In the genomic region with DNA sequence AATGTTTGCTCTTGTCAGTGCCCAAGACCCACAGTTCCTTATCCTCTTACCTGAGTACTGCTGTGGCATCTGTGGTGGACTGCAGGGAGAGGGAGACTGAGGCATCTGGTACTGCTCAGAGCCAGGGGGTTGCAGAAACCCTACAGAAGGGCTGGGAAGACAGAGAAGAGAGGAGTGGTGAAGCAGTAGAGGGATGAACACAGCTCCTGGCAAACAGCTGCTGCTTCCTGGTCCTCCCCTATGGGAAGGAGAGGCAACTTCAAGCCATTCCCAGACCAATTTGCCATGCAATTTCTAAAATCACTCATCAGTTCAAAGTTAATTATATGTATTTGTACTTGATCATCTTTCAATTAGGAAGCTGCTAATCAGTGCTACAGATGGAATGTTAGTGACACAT, we compare ENCODE assay signal across 24 cellular contexts. TPM values are rescaled to one million over a fixed set of nuclear protein-coding genes. Genes with fewer than 3 reads are reported as not detected.
DNase-seq lines count a peak whose midpoint lies in the region; ATAC-seq and TF ChIP-seq lines count a peak whose summit lies in the region.
"Had no signal": no experiment of that assay in that cellular context is flagged by ENCODE, and none has a peak within 500 bp of the region (broad histone marks: within the 10 kb centered on the region; RNA-seq: fewer than 3 reads in every experiment).

No MANE protein-coding gene starts in this region.

- H2BK120ac ChIP-seq in mesenchymal stem cell (ENCODE audit: low read depth, low read length), result no peak overlapping the region

- H3K36me3 ChIP-seq in aorta (ENCODE audit: control insufficient read depth in 1 of 2, insufficient read depth in 2 of 2, low read length in 1 of 2) (peaks cover 3 to 6% of the 10 kb centered on the region in 2 donors), mesenchymal stem cell (ENCODE audit: control insufficient read depth in 1 of 2, insufficient read depth in 2 of 2, low read depth in 1 of 2, low read length in 2 of 2) (peaks cover 30 to 71% of the 10 kb centered on the region in 2 experiments)

- H3K79me1 ChIP-seq in mesenchymal stem cell (replicated peaks; ENCODE audit: low read length, poor library complexity, severe bottlenecking), result no peaks in the 10 kb centered on the region

- H3K27me3 ChIP-seq in aorta (ENCODE audit: control insufficient read depth in 1 of 2, insufficient read depth in 2 of 2, low read length in 1 of 2) (no peaks in the 10 kb centered on the region), mesenchymal stem cell (ENCODE audit: control insufficient read depth in 1 of 2, insufficient read depth in 1 of 2, low read length in 2 of 2) (no peaks in the 10 kb centered on the region)

- H3K27ac Mint-ChIP-seq in activated CD4-positive, alpha-beta T cell treated with anti-CD3 and anti-CD28 coated beads, Interleukin-2, amount 10 ng/mL, durations not matched to agents 24 days and 14 days, result peak overlapping the region; percentile 63
- peak overlapping the region; percentile 32 for H3K27ac Mint-ChIP-seq in activated T-helper 1 cell treated with anti-CD3 and anti-CD28 coated beads, Interleukin-12 subunit alpha, Interleukin-12 subunit beta, Interleukin-2, Interleukin-4 antibody, amounts not matched to agents 30 ng/mL and 10 ng/mL and 1 ng/mL, durations not matched to agents 14 hours and 24 hours and 36 hours
- peak overlapping the region in 3 of 5 experiments; percentile 74 to 89 (median 75) for H3K27ac Mint-ChIP-seq in brain
- H3K27ac Mint-ChIP-seq in stimulated activated memory B cell treated with anti-CD40 and anti-IgM and Interleukin-4, amounts not matched to agents 10 μg/mL and 1 μg/mL and 100 μg/mL, for 72 hours, result peak overlapping the region; percentile 41

- H3K27ac ChIP-seq in aorta (ENCODE audit: low read depth in 1 of 2, low read length in 2 of 2) (no peak overlapping the region), mesenchymal stem cell (ENCODE audit: low read length, poor library complexity, severe bottlenecking) (no peak overlapping the region)
- H3K27ac ChIP-seq: C4-2B, RWPE1 had no signal

- H2BK15ac ChIP-seq in mesenchymal stem cell (ENCODE audit: low read depth, poor library complexity, severe bottlenecking), result no peak overlapping the region

- H3K18ac ChIP-seq in mesenchymal stem cell (ENCODE audit: low read depth in 1 of 2, low read length in 2 of 2), result no peak overlapping the region

- no peak for TF ChIP-seq CTCF in brain (conservative IDR thresholded peaks at IDR 0.05)

- no peaks in the 10 kb centered on the region for H3K27me3 Mint-ChIP-seq in activated CD4-positive, alpha-beta T cell treated with anti-CD3 and anti-CD28 coated beads, Interleukin-2, amount 10 ng/mL, durations not matched to agents 24 days and 14 days
- no peaks in the 10 kb centered on the region for H3K27me3 Mint-ChIP-seq in activated T-helper 1 cell treated with anti-CD3 and anti-CD28 coated beads, Interleukin-12 subunit alpha, Interleukin-12 subunit beta, Interleukin-2, Interleukin-4 antibody, amounts not matched to agents 30 ng/mL and 10 ng/mL and 1 ng/mL, durations not matched to agents 14 hours and 24 hours and 36 hours (ENCODE audit: insufficient read depth)
- H3K27me3 Mint-ChIP-seq in brain, result no peaks in the 10 kb centered on the region
- no peaks in the 10 kb centered on the region for H3K27me3 Mint-ChIP-seq in stimulated activated memory B cell treated with anti-CD40 and anti-IgM and Interleukin-4, amounts not matched to agents 10 μg/mL and 1 μg/mL and 100 μg/mL, for 72 hours

- H3K4me1 ChIP-seq in aorta (ENCODE audit: control insufficient read depth in 1 of 2, insufficient read depth in 2 of 2, low read length in 2 of 2), result no peaks in the 10 kb centered on the region
- no peaks in the 10 kb centered on the region for H3K4me1 ChIP-seq in mesenchymal stem cell (ENCODE audit: control insufficient read depth, insufficient read depth, low read depth, low read length)

- H2AK5ac ChIP-seq in mesenchymal stem cell (ENCODE audit: low read length, severe bottlenecking), result no peak overlapping the region

- H3K23ac ChIP-seq in mesenchymal stem cell (ENCODE audit: low read length in 2 of 2), result no peak overlapping the region

- peaks cover 49% of the 10 kb centered on the region for H3K36me3 Mint-ChIP-seq in activated CD4-positive, alpha-beta T cell treated with anti-CD3 and anti-CD28 coated beads, Interleukin-2, amount 10 ng/mL, durations not matched to agents 24 days and 14 days (ENCODE audit: low read depth)
- H3K36me3 Mint-ChIP-seq in activated T-helper 1 cell treated with anti-CD3 and anti-CD28 coated beads, Interleukin-12 subunit alpha, Interleukin-12 subunit beta, Interleukin-2, Interleukin-4 antibody, amounts not matched to agents 30 ng/mL and 10 ng/mL and 1 ng/mL, durations not matched to agents 14 hours and 24 hours and 36 hours (ENCODE audit: low read depth), result peaks cover 25% of the 10 kb centered on the region
- peaks cover 50% of the 10 kb centered on the region for H3K36me3 Mint-ChIP-seq in brain
- H3K36me3 Mint-ChIP-seq in stimulated activated memory B cell treated with anti-CD40 and anti-IgM and Interleukin-4, amounts not matched to agents 10 μg/mL and 1 μg/mL and 100 μg/mL, for 72 hours, result peaks cover 51% of the 10 kb centered on the region

- no peak overlapping the region for H2AFZ ChIP-seq in mesenchymal stem cell (ENCODE audit: low read depth, low read length)

- no peak overlapping the region for H3K14ac ChIP-seq in mesenchymal stem cell (ENCODE audit: low read length in 2 of 2)

- H3K4me2 ChIP-seq in mesenchymal stem cell (ENCODE audit: low read length, poor library complexity, severe bottlenecking), result no peak overlapping the region

- no peak overlapping the region for H4K91ac ChIP-seq in mesenchymal stem cell (ENCODE audit: low read length)

- H3K9me3 Mint-ChIP-seq in activated CD4-positive, alpha-beta T cell treated with anti-CD3 and anti-CD28 coated beads, Interleukin-2, amount 10 ng/mL, durations not matched to agents 24 days and 14 days, result no peaks in the 10 kb centered on the region
- no peaks in the 10 kb centered on the region for H3K9me3 Mint-ChIP-seq in activated T-helper 1 cell treated with anti-CD3 and anti-CD28 coated beads, Interleukin-12 subunit alpha, Interleukin-12 subunit beta, Interleukin-2, Interleukin-4 antibody, amounts not matched to agents 30 ng/mL and 10 ng/mL and 1 ng/mL, durations not matched to agents 14 hours and 24 hours and 36 hours
- no peaks in the 10 kb centered on the region for H3K9me3 Mint-ChIP-seq in brain
- H3K9me3 Mint-ChIP-seq in stimulated activated memory B cell treated with anti-CD40 and anti-IgM and Interleukin-4, amounts not matched to agents 10 μg/mL and 1 μg/mL and 100 μg/mL, for 72 hours, result no peaks in the 10 kb centered on the region

- intact Hi-C loops in activated CD4-positive, alpha-beta T cell treated with anti-CD3 and anti-CD28 coated beads, Interleukin-2, amount 10 ng/mL, durations not matched to agents 24 days and 14 days (cut with micrococcal nuclease), result no loop called here
- intact Hi-C loops in activated T-helper 1 cell treated with anti-CD3 and anti-CD28 coated beads, Interleukin-12 subunit alpha, Interleukin-12 subunit beta, Interleukin-2, Interleukin-4 antibody, amounts not matched to agents 30 ng/mL and 10 ng/mL and 1 ng/mL, durations not matched to agents 14 hours and 24 hours and 36 hours (cut with micrococcal nuclease), result no loop called here
- intact Hi-C loops in aorta (cut with DNase I), result loop anchor here in 1 of 2 donors (5.0 kb wide), 1 partner anchor 186 kb away; no protein-coding TSS in a partner anchor

- no peaks in the 10 kb centered on the region for H3K9me3 ChIP-seq in aorta (ENCODE audit: control insufficient read depth, low read length)
- no peaks in the 10 kb centered on the region for H3K9me3 ChIP-seq in mesenchymal stem cell (ENCODE audit: control insufficient read depth, low read length)

- H3K4me3 ChIP-seq in aorta (ENCODE audit: low read length in 2 of 2), result no peak overlapping the region
- H3K4me3 ChIP-seq in mesenchymal stem cell (ENCODE audit: insufficient read depth in 1 of 2, low read depth in 1 of 2, low read length in 2 of 2), result no peak overlapping the region

- H3K9ac ChIP-seq in mesenchymal stem cell (ENCODE audit: low read length), result no peak overlapping the region

- H3K4ac ChIP-seq in mesenchymal stem cell (ENCODE audit: low read depth in 1 of 2, low read length in 2 of 2), result no peak overlapping the region

- H2BK5ac ChIP-seq in mesenchymal stem cell (ENCODE audit: low read depth, low read length, poor library complexity, severe bottlenecking), result no peak overlapping the region

- no peak overlapping the region for H2BK12ac ChIP-seq in mesenchymal stem cell (ENCODE audit: low read length in 2 of 2)

- no peak overlapping the region for H4K8ac ChIP-seq in mesenchymal stem cell (ENCODE audit: low read length)

- no peak for ATAC-seq in stimulated activated memory B cell treated with anti-CD40 and anti-IgM and Interleukin-4, amounts not matched to agents 10 μg/mL and 1 μg/mL and 100 μg/mL, for 72 hours
- no peak for ATAC-seq in aorta (ENCODE audit: low FRiP score)

- H3K4me1 Mint-ChIP-seq in activated CD4-positive, alpha-beta T cell treated with anti-CD3 and anti-CD28 coated beads, Interleukin-2, amount 10 ng/mL, durations not matched to agents 24 days and 14 days, result peaks cover 14% of the 10 kb centered on the region
- H3K4me1 Mint-ChIP-seq in activated T-helper 1 cell treated with anti-CD3 and anti-CD28 coated beads, Interleukin-12 subunit alpha, Interleukin-12 subunit beta, Interleukin-2, Interleukin-4 antibody, amounts not matched to agents 30 ng/mL and 10 ng/mL and 1 ng/mL, durations not matched to agents 14 hours and 24 hours and 36 hours (ENCODE audit: low read depth), result peaks cover 12% of the 10 kb centered on the region
- peaks cover 31% of the 10 kb centered on the region for H3K4me1 Mint-ChIP-seq in brain
- peaks cover 7% of the 10 kb centered on the region for H3K4me1 Mint-ChIP-seq in stimulated activated memory B cell treated with anti-CD40 and anti-IgM and Interleukin-4, amounts not matched to agents 10 μg/mL and 1 μg/mL and 100 μg/mL, for 72 hours

- no peak for DNase-seq in activated CD4-positive, alpha-beta T cell treated with anti-CD3 and anti-CD28 coated beads, Interleukin-2, amount 10 ng/mL, durations not matched to agents 24 days and 14 days
- DNase-seq in activated CD4-positive, alpha-beta T cell treated with anti-CD3 and anti-CD28 coated beads, Interleukin-2, amount 50 U/mL, for 1 hour, result no peak
- DNase-seq in activated T-helper 1 cell treated with anti-CD3 and anti-CD28 coated beads, Interleukin-12 subunit alpha, Interleukin-12 subunit beta, Interleukin-2, Interleukin-4 antibody, amounts not matched to agents 30 ng/mL and 10 ng/mL and 1 ng/mL, durations not matched to agents 14 hours and 24 hours and 36 hours (ENCODE audit: low spot score), result no peak
- DNase-seq in aorta, result no peak
- DNase-seq in NCI-H446 treated with DMSO at 0.1 percent for 48 hours (lab: John Stamatoyannopoulos, UW), result no peak
- DNase-seq in mesenchymal stem cell, result no peak
- DNase-seq: EL; GF-D8; GOT3; HCEC 1CT; KBM-7; MM.1S; NCI-H1092; NCI-H1436 treated with DMSO at 0.1 percent for 48 hours; NCI-H1930; NCI-H226; NCI-H524; NCI-H774; NK-92 treated with Interleukin-12 subunit alpha and Interleukin-12 subunit beta, amount 100 ng/mL, for 24 hours; SHP77 treated with DMSO at 0.1 percent for 48 hours had no signal

- H3K4me3 Mint-ChIP-seq in activated CD4-positive, alpha-beta T cell treated with anti-CD3 and anti-CD28 coated beads, Interleukin-2, amount 10 ng/mL, durations not matched to agents 24 days and 14 days, result no peak overlapping the region
- no peak overlapping the region for H3K4me3 Mint-ChIP-seq in activated T-helper 1 cell treated with anti-CD3 and anti-CD28 coated beads, Interleukin-12 subunit alpha, Interleukin-12 subunit beta, Interleukin-2, Interleukin-4 antibody, amounts not matched to agents 30 ng/mL and 10 ng/mL and 1 ng/mL, durations not matched to agents 14 hours and 24 hours and 36 hours
- H3K4me3 Mint-ChIP-seq in brain, result no peak overlapping the region
- no peak overlapping the region for H3K4me3 Mint-ChIP-seq in stimulated activated memory B cell treated with anti-CD40 and anti-IgM and Interleukin-4, amounts not matched to agents 10 μg/mL and 1 μg/mL and 100 μg/mL, for 72 hours

RNA-seq across cellular contexts. Expression of a gene that starts 15.7 kb away (rescaled TPM):
- 4.9 and 5.5 TPM in 2 replicates for total RNA-seq in activated CD4-positive, alpha-beta T cell treated with anti-CD3 and anti-CD28 coated beads, Interleukin-2, amount 10 ng/mL, durations not matched to agents 24 days and 14 days
- total RNA-seq in activated T-helper 1 cell treated with anti-CD3 and anti-CD28 coated beads, Interleukin-12 subunit alpha, Interleukin-12 subunit beta, Interleukin-2, Interleukin-4 antibody, amounts not matched to agents 30 ng/mL and 10 ng/mL and 1 ng/mL, durations not matched to agents 14 hours and 24 hours and 36 hours, result 3.1 and 4.2 TPM in 2 replicates
- polyA plus RNA-seq in brain (ENCODE audit: insufficient read depth, low read depth, low replicate concordance) (1.9 TPM), aorta (1 to 10 TPM in 1 of 2 donors, under 1 TPM in 1; 0.82 to 5.0 TPM)
- total RNA-seq in aorta, result 1 to 10 TPM; 3.2 to 5.8 TPM
- polyA plus RNA-seq in mesenchymal stem cell (2013, experiment 1 of 2), result 0.61 TPM
- polyA plus RNA-seq in mesenchymal stem cell (2013, experiment 2 of 2), result 0.21 TPM

RNA-seq across cellular contexts. Expression of a gene that starts 37.2 kb away (rescaled TPM):
- total RNA-seq in activated CD4-positive, alpha-beta T cell treated with anti-CD3 and anti-CD28 coated beads, Interleukin-2, amount 10 ng/mL, durations not matched to agents 24 days and 14 days, result 297 and 310 TPM in 2 replicates
- total RNA-seq in activated T-helper 1 cell treated with anti-CD3 and anti-CD28 coated beads, Interleukin-12 subunit alpha, Interleukin-12 subunit beta, Interleukin-2, Interleukin-4 antibody, amounts not matched to agents 30 ng/mL and 10 ng/mL and 1 ng/mL, durations not matched to agents 14 hours and 24 hours and 36 hours, result 276 and 280 TPM in 2 replicates
- polyA plus RNA-seq in brain (ENCODE audit: insufficient read depth, low read depth, low replicate concordance), result 394 TPM
- 10 to 100 TPM; 50.3 to 59.1 TPM for total RNA-seq in aorta
- polyA plus RNA-seq in aorta, result 10 to 100 TPM; 34.3 to 53.4 TPM
- polyA plus RNA-seq in mesenchymal stem cell (2013, experiment 1 of 2), result 196 TPM
- polyA plus RNA-seq in mesenchymal stem cell (2013, experiment 2 of 2), result 196 TPM

RNA-seq across cellular contexts. Expression of a gene that starts 50.1 kb away (rescaled TPM):
- total RNA-seq in activated CD4-positive, alpha-beta T cell treated with anti-CD3 and anti-CD28 coated beads, Interleukin-2, amount 10 ng/mL, durations not matched to agents 24 days and 14 days, result 0.47 and 0.73 TPM in 2 replicates
- total RNA-seq in activated T-helper 1 cell treated with anti-CD3 and anti-CD28 coated beads, Interleukin-12 subunit alpha, Interleukin-12 subunit beta, Interleukin-2, Interleukin-4 antibody, amounts not matched to agents 30 ng/mL and 10 ng/mL and 1 ng/mL, durations not matched to agents 14 hours and 24 hours and 36 hours, result 0.36 and 0.49 TPM in 2 replicates
- polyA plus RNA-seq in brain (ENCODE audit: insufficient read depth, low read depth, low replicate concordance), result 41.8 TPM
- 1 to 10 TPM in 1 of 2 donors, under 1 TPM in 1; 0.55 to 1.2 TPM for total RNA-seq in aorta
- polyA plus RNA-seq in aorta, result under 1 TPM; 0.31 to 0.38 TPM
- polyA plus RNA-seq in mesenchymal stem cell (2013, experiment 1 of 2), result 1.8 TPM
- polyA plus RNA-seq in mesenchymal stem cell (2013, experiment 2 of 2), result 1.6 TPM
